ENCODE assay signal across 24 cellular contexts in genomic region chr15:34280193-34280592, GRCh38.
"Had no signal": no experiment of that assay in that cellular context is flagged by ENCODE, and none has a peak within 500 bp of the region (broad histone marks: within the 10 kb centered on the region; RNA-seq: fewer than 3 reads in every experiment).

No MANE protein-coding gene starts in this region.

- H3K9me3 ChIP-seq: mucosa of descending colon, pancreas, right lobe of liver, suprapubic skin, transverse colon, upper lobe of right lung, uterus had no signal

- H3K27me3 Mint-ChIP-seq: naive B cell; stimulated activated naive CD8-positive, alpha-beta T cell treated with anti-CD3 and anti-CD28 coated beads, Interleukin-15, amount 100 ng/mL, for 72 hours had no signal

- H3K9me3 Mint-ChIP-seq: naive B cell; stimulated activated naive CD8-positive, alpha-beta T cell treated with anti-CD3 and anti-CD28 coated beads, Interleukin-15, amount 100 ng/mL, for 72 hours had no signal

- H3K27ac ChIP-seq: dorsolateral prefrontal cortex, pancreas, right lobe of liver, suprapubic skin, transverse colon, upper lobe of right lung, uterus had no signal

- H3K4me3 ChIP-seq: dorsolateral prefrontal cortex, lung, mucosa of descending colon, pancreas, right lobe of liver, suprapubic skin, transverse colon, upper lobe of right lung, uterus had no signal

- H3K27me3 ChIP-seq: dorsolateral prefrontal cortex, pancreas, right lobe of liver, suprapubic skin, transverse colon, upper lobe of right lung, uterus had no signal

- ATAC-seq: mucosa of descending colon; pancreas; right lobe of liver; stimulated activated naive CD8-positive, alpha-beta T cell treated with anti-CD3 and anti-CD28 coated beads, Interleukin-15, amount 100 ng/mL, for 72 hours; upper lobe of right lung had no signal

- H3K36me3 ChIP-seq: pancreas, right lobe of liver, suprapubic skin, transverse colon, upper lobe of right lung, uterus had no signal

- DNase-seq: cerebellar nuclear complex; dorsolateral prefrontal cortex; effector CD4-positive, alpha-beta T cell; hypothalamus; mesenchymal stem cell; mucosa of descending colon; naive B cell; occipital lobe; pancreas; retina; right lobe of liver; small intestine; stimulated activated CD4-positive, alpha-beta T cell treated with anti-CD3 and anti-CD28 coated beads, Interleukin-15, amount 100 ng/mL, for 24 hours; stimulated activated CD4-positive, alpha-beta T cell treated with anti-CD3 and anti-CD28 coated beads, Interleukin-4, amount 100 ng/mL, for 1 hour; stimulated activated CD8-positive, alpha-beta memory T cell treated with anti-CD3 and anti-CD28 coated beads, Interleukin-4, amount 100 ng/mL, for 48 hours; stimulated activated naive CD4-positive, alpha-beta T cell; stimulated activated naive CD8-positive, alpha-beta T cell treated with anti-CD3 and anti-CD28 coated beads, Interleukin-15, amount 100 ng/mL, for 72 hours; transverse colon; upper lobe of right lung; uterus had no signal

- H3K4me3 Mint-ChIP-seq: mesothelial cell of epicardium; naive B cell; nephron; stimulated activated naive CD8-positive, alpha-beta T cell treated with anti-CD3 and anti-CD28 coated beads, Interleukin-15, amount 100 ng/mL, for 72 hours had no signal

- H3K4me1 Mint-ChIP-seq: mesothelial cell of epicardium, nephron had no signal

- H3K27ac Mint-ChIP-seq: mesothelial cell of epicardium, nephron had no signal

- H3K4me1 ChIP-seq: right lobe of liver, suprapubic skin, transverse colon, upper lobe of right lung, uterus had no signal
